Comparison of ENCODE assay signal across 8 cellular contexts in genomic region chr7:97872025-97872669, GRCh38. TPM values are rescaled to one million over a fixed set of nuclear protein-coding genes. Genes with fewer than 3 reads are reported as not detected.
A peak's percentile ranks its signal among the peaks of the same experiment; 100 is the strongest.
DNase-seq lines count a peak whose midpoint lies in the region; ATAC-seq and TF ChIP-seq lines count a peak whose summit lies in the region.

A gene with protein sequence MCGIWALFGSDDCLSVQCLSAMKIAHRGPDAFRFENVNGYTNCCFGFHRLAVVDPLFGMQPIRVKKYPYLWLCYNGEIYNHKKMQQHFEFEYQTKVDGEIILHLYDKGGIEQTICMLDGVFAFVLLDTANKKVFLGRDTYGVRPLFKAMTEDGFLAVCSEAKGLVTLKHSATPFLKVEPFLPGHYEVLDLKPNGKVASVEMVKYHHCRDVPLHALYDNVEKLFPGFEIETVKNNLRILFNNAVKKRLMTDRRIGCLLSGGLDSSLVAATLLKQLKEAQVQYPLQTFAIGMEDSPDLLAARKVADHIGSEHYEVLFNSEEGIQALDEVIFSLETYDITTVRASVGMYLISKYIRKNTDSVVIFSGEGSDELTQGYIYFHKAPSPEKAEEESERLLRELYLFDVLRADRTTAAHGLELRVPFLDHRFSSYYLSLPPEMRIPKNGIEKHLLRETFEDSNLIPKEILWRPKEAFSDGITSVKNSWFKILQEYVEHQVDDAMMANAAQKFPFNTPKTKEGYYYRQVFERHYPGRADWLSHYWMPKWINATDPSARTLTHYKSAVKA (minus strand): TSS chr7:97872408. CDS start chr7:97869156, 3,252 bp downstream.

- no peaks in the 10 kb centered on the region for H3K27me3 ChIP-seq in BJ (ENCODE audit: control insufficient read depth, insufficient read depth, low read length)

- peak within 1 kb of the TSS; percentile 100 for H3K4me3 ChIP-seq in BJ (ENCODE audit: low read depth, low read length)

- CTCF ChIA-PET in BJ (lab: Yijun Ruan, JAX): interaction anchor here (1.0 kb wide), 1 partner anchor 24 kb away, joined by 3 read pairs; no protein-coding TSS in a partner anchor

- no peak for TF ChIP-seq CTCF in BJ (IDR thresholded peaks at IDR 0.05; ENCODE audit: insufficient read depth, low read depth, low read length)

- ATAC-seq in GM19324 (IDR thresholded peaks at IDR 0.05; ENCODE audit: low FRiP score, unreplicated experiment) (peak; percentile 100), HG03460 (IDR thresholded peaks at IDR 0.05; ENCODE audit: unreplicated experiment) (peak; percentile 98), left lobe of liver (peak; percentile 98)

- DNase-seq in BJ (ENCODE audit: low read depth): peak; percentile 58
- peak; percentile 94 for DNase-seq in NCI-H526 treated with DMSO at 0.1 percent for 48 hours (lab: John Stamatoyannopoulos, UW)
- peak; percentile 73 for DNase-seq in activated CD4-positive, alpha-beta T cell treated with anti-CD3 and anti-CD28 coated beads, Interleukin-2, amount 50 U/mL, for 1 hour
- DNase-seq in dedifferentiated amniotic fluid mesenchymal stem cell (ENCODE audit: extremely low spot score): peak; percentile 90
- peak; percentile 74 for DNase-seq in left lobe of liver (ENCODE audit: low spot score)
- DNase-seq in stimulated activated CD4-positive, alpha-beta T cell treated with anti-CD3 and anti-CD28 coated beads, Interleukin-2, amount 100 ng/mL, for 24 hours: peak; percentile 94 to 95

- POLR2A ChIA-PET in BJ (lab: Charles Lee): no interaction called here

- H3K36me3 ChIP-seq in BJ (ENCODE audit: control insufficient read depth, insufficient read depth, low read length): no peaks in the 10 kb centered on the region

RNA-seq across cellular contexts. Expression of the gene that starts here (rescaled TPM):
- polyA plus RNA-seq in BJ (2011; rRNA removed): 73.4 and 113 TPM in 2 replicates
- 67.3 and 75.5 TPM in 2 replicates for polyA minus RNA-seq in BJ (2011; rRNA and poly(A)+ RNA removed)
- 1.2 TPM for total RNA-seq in left lobe of liver

Comparison
In these comparisons a context has a peak if more than half of its experiments do, and no peak if none do; other contexts are left out.
1. Peak in every context shown above with its lines: DNase-seq, ATAC-seq and H3K4me3 ChIP-seq.